In genomic region chr2:231706731-231707624, GRCh38 we compare ENCODE assay signal across 1 cellular context.
TF ChIP-seq lines count a peak whose summit lies in the region.

No MANE protein-coding gene starts in this region.

TF ChIP-seq in A549, 52 proteins besides CTCF, POLR2A, EP300 and RAD21 (continued from another document):
- TF ChIP-seq, protein P1, sequence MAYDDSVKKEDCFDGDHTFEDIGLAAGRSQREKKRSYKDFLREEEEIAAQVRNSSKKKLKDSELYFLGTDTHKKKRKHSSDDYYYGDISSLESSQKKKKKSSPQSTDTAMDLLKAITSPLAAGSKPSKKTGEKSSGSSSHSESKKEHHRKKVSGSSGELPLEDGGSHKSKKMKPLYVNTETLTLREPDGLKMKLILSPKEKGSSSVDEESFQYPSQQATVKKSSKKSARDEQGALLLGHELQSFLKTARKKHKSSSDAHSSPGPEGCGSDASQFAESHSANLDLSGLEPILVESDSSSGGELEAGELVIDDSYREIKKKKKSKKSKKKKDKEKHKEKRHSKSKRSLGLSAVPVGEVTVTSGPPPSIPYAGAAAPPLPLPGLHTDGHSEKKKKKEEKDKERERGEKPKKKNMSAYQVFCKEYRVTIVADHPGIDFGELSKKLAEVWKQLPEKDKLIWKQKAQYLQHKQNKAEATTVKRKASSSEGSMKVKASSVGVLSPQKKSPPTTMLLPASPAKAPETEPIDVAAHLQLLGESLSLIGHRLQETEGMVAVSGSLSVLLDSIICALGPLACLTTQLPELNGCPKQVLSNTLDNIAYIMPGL (CRISPR knock-in tag; IDR thresholded peaks at IDR 0.05; ENCODE audit: borderline replicate concordance), result peak; percentile 78; the same call in 1 of the 2 replicates
- no peak for TF ChIP-seq HEYL (CRISPR knock-in tag; IDR thresholded peaks at IDR 0.05)
- TF ChIP-seq PHF8 (IDR thresholded peaks at IDR 0.05; ENCODE audit: borderline replicate concordance, low read depth), result peak; percentile 92
- no peak for TF ChIP-seq MAZ (IDR thresholded peaks at IDR 0.05; ENCODE audit: borderline replicate concordance, low read depth, low read length)
- no peak for TF ChIP-seq NFE2L2 (conservative IDR thresholded peaks at IDR 0.05; ENCODE audit: low read length)
- TF ChIP-seq JUN (IDR thresholded peaks at IDR 0.05), result peak; percentile 66 to 90; a peak in 4 of 5 replicates
- no peak for TF ChIP-seq KDM5A (IDR thresholded peaks at IDR 0.05)
- TF ChIP-seq SMC3 (IDR thresholded peaks at IDR 0.05), result no peak
- TF ChIP-seq BHLHE40 (IDR thresholded peaks at IDR 0.05; ENCODE audit: low read depth, low read length), result no peak; the same call in 1 of the 2 replicates
- no peak for TF ChIP-seq ZC3H11A (IDR thresholded peaks at IDR 0.05)
- no peak for TF ChIP-seq ESRRA (IDR thresholded peaks at IDR 0.05; ENCODE audit: borderline replicate concordance, low read length)
- TF ChIP-seq ZFP36 (IDR thresholded peaks at IDR 0.05; ENCODE audit: borderline replicate concordance, partially characterized antibody), result no peak
- no peak for TF ChIP-seq RCOR1 (IDR thresholded peaks at IDR 0.05; ENCODE audit: low read depth, low read length)
- no peak for TF ChIP-seq CBX8 (IDR thresholded peaks at IDR 0.05)
- TF ChIP-seq HOXB5 (CRISPR knock-in tag; IDR thresholded peaks at IDR 0.05), result peak; percentile 72
- no peak for TF ChIP-seq POLR2AphosphoS2 (conservative IDR thresholded peaks at IDR 0.05; ENCODE audit: low read length)
- TF ChIP-seq CEBPB (IDR thresholded peaks at IDR 0.05), result no peak
- TF ChIP-seq NR3C1 (IDR thresholded peaks at IDR 0.05), result no peak
- TF ChIP-seq HDAC2 (IDR thresholded peaks at IDR 0.05), result 0 out of 2 replicates have a peak, but pooled peaks have one; percentile 19
- no peak for TF ChIP-seq SREBF2 (IDR thresholded peaks at IDR 0.05)
- TF ChIP-seq FOSB (CRISPR knock-in tag; IDR thresholded peaks at IDR 0.05), result no peak
- TF ChIP-seq PBX3 (IDR thresholded peaks at IDR 0.05), result peak; percentile 94
- no peak; the same call in 1 of the 2 replicates for TF ChIP-seq TFCP2L1 (CRISPR knock-in tag; IDR thresholded peaks at IDR 0.05)
- no peak for TF ChIP-seq JUNB (IDR thresholded peaks at IDR 0.05)
- no peak for TF ChIP-seq EHF (CRISPR knock-in tag; IDR thresholded peaks at IDR 0.05)
- 0 out of 2 replicates have a peak, but pooled peaks have one; percentile 63 for TF ChIP-seq ZSCAN20 (CRISPR knock-in tag; IDR thresholded peaks at IDR 0.05)
- no peak for TF ChIP-seq RNF2 (IDR thresholded peaks at IDR 0.05; ENCODE audit: borderline replicate concordance, low read depth)
- TF ChIP-seq CHD2 (IDR thresholded peaks at IDR 0.05; ENCODE audit: low read length, partially characterized antibody), result no peak
- TF ChIP-seq MAFK (IDR thresholded peaks at IDR 0.05; ENCODE audit: partially characterized antibody), result no peak
- no peak for TF ChIP-seq FOXS1 (CRISPR knock-in tag; IDR thresholded peaks at IDR 0.05)
- peak; percentile 77 for TF ChIP-seq MYC (IDR thresholded peaks at IDR 0.05; ENCODE audit: borderline replicate concordance, low read length)
- no peak for TF ChIP-seq CBX2 (IDR thresholded peaks at IDR 0.05; ENCODE audit: borderline replicate concordance, low read depth)
- TF ChIP-seq MAX (IDR thresholded peaks at IDR 0.05), result peak; percentile 93
- TF ChIP-seq NPAS2 (CRISPR knock-in tag; IDR thresholded peaks at IDR 0.05; ENCODE audit: borderline replicate concordance), result no peak
- TF ChIP-seq, protein P2, sequence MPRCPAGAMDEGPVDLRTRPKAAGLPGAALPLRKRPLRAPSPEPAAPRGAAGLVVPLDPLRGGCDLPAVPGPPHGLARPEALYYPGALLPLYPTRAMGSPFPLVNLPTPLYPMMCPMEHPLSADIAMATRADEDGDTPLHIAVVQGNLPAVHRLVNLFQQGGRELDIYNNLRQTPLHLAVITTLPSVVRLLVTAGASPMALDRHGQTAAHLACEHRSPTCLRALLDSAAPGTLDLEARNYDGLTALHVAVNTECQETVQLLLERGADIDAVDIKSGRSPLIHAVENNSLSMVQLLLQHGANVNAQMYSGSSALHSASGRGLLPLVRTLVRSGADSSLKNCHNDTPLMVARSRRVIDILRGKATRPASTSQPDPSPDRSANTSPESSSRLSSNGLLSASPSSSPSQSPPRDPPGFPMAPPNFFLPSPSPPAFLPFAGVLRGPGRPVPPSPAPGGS (IDR thresholded peaks at IDR 0.05), result no peak
